17 cellular contexts compared by ENCODE assay signal in genomic region chr2:222884114-222884764, GRCh38. TPM values are rescaled to one million over a fixed set of nuclear protein-coding genes. Genes with fewer than 3 reads are reported as not detected.
DNase-seq lines count a peak whose midpoint lies in the region; ATAC-seq, FAIRE-seq and TF ChIP-seq lines count a peak whose summit lies in the region.
"Had no signal": no experiment of that assay in that cellular context is flagged by ENCODE, and none has a peak within 500 bp of the region (broad histone marks: within the 10 kb centered on the region; RNA-seq: fewer than 3 reads in every experiment).

No MANE protein-coding gene starts in this region.

- no peak overlapping the region for H2BK15ac ChIP-seq in H1 (ENCODE audit: low read length)

- no peak overlapping the region for H2BK5ac ChIP-seq in H1 (ENCODE audit: low read depth, low read length)

- H3K4me3 ChIP-seq in H1 (ENCODE audit: extremely low read depth in 1 of 4, insufficient read depth in 2 of 4, low read depth in 3 of 4, low read length in 4 of 4) (no peak overlapping the region), right lobe of liver (no peak overlapping the region), stomach (no peak overlapping the region), dorsolateral prefrontal cortex (no peak overlapping the region), neural progenitor cell (no peak overlapping the region)
- H3K4me3 ChIP-seq: suprapubic skin had no signal

- H3K23me2 ChIP-seq in H1 (ENCODE audit: low read depth, low read length): no peaks in the 10 kb centered on the region

- H3K4ac ChIP-seq in H1 (replicated peaks; ENCODE audit: insufficient read length, low read depth, low read length): no peak overlapping the region

- H3F3A ChIP-seq in neural progenitor cell (ENCODE audit: low read depth): no peaks in the 10 kb centered on the region

- TF ChIP-seq RAD21 in H1 (IDR thresholded peaks at IDR 0.05 in 1 of 2, conservative IDR thresholded peaks at IDR 0.05 in 1 of 2; ENCODE audit: low read depth in 2 of 2, low read length in 2 of 2): no peak

- TF ChIP-seq CTCF in H1 (IDR thresholded peaks at IDR 0.05; ENCODE audit: control extremely low read depth in 1 of 3, insufficient read depth in 1 of 3, low read depth in 1 of 3, low read length in 3 of 3) (no peak), right lobe of liver (IDR thresholded peaks at IDR 0.05) (no peak), stomach (IDR thresholded peaks at IDR 0.05) (no peak), dorsolateral prefrontal cortex (IDR thresholded peaks at IDR 0.05 in 54 of 56, conservative IDR thresholded peaks at IDR 0.05 in 2 of 56; ENCODE audit: low read depth in 1 of 56, partially characterized antibody in 56 of 56) (no peak), neural progenitor cell (IDR thresholded peaks at IDR 0.05) (no peak)

- WGBS in H1 (ENCODE audit: extremely low coverage in 1 of 2, insufficient coverage in 1 of 2, insufficient read length in 1 of 2, insufficient replicate concordance in 2 of 2, low coverage in 1 of 2, low lambda C conversion rate in 2 of 2, missing lambda C conversion rate in 1 of 2), 2 experiments: 88% methylated on average over 2 of the region's 2 CpGs; no CpG with 5 or more reads in 1 of the 2 experiments
- 42% methylated on average over 2 of the region's 2 CpGs for WGBS in right lobe of liver (ENCODE audit: insufficient coverage, low coverage, low lambda C conversion rate, missing lambda C conversion rate)
- 22 to 41% (median 29%) methylated on average over 2 of the region's 2 CpGs for WGBS in stomach, 5 donors

- peaks cover 4 to 98% of the 10 kb centered on the region in 2 experiments; a peak in 3 of 4 replicates for H3K79me2 ChIP-seq in H1 (ENCODE audit: control insufficient read depth in 1 of 2, insufficient read depth in 2 of 2, low read length in 2 of 2)
- H3K79me2 ChIP-seq in neural progenitor cell (ENCODE audit: low read depth): peaks cover 100% of the 10 kb centered on the region

- no peak overlapping the region for H2BK20ac ChIP-seq in H1 (ENCODE audit: low read length)

- H3K4me2 ChIP-seq in H1 (ENCODE audit: insufficient read depth in 1 of 2, low read depth in 2 of 2, low read length in 2 of 2) (no peak overlapping the region), neural progenitor cell (no peak overlapping the region)
- H3K4me2 ChIP-seq: KMS-11 had no signal

- H3K27ac ChIP-seq in H1 (ENCODE audit: low read depth, low read length): no peak overlapping the region
- H3K27ac ChIP-seq in right lobe of liver: no peak overlapping the region
- peak overlapping the region in 4 of 5 donors; percentile 3 to 58 (median 38) for H3K27ac ChIP-seq in stomach
- H3K27ac ChIP-seq in dorsolateral prefrontal cortex: peak overlapping the region in 2 of 59 donors; percentile 3 to 23
- no peak overlapping the region for H3K27ac ChIP-seq in neural progenitor cell
- H3K27ac ChIP-seq: KMS-11, suprapubic skin had no signal

- CTCF ChIA-PET in H1 (lab: Charles Lee; ENCODE audit: partially characterized antibody): interaction anchor here (3.8 kb wide), 1 partner anchor 19 kb away, joined by 12 read pairs; no protein-coding TSS in a partner anchor

- H3K4me1 ChIP-seq in H1 (replicated peaks in 1 of 4; ENCODE audit: control insufficient read depth in 3 of 4, insufficient read depth in 4 of 4, low read length in 3 of 4) (peaks cover 0 to 4% (median 0%) of the 10 kb centered on the region in 4 experiments; a peak in 1 of 7 replicates), right lobe of liver (peaks cover 0 to 23% (median 9%) of the 10 kb centered on the region in 4 donors), stomach (peaks cover 41 to 84% (median 58%) of the 10 kb centered on the region in 4 donors), neural progenitor cell (peaks cover 5% of the 10 kb centered on the region)

- H3K9me3 ChIP-seq in H1 (ENCODE audit: insufficient read depth in 2 of 2, low read depth in 1 of 2, low read length in 1 of 2) (peaks cover 0 to 8% of the 10 kb centered on the region in 2 experiments; a peak in 2 of 4 replicates), right lobe of liver (no peaks in the 10 kb centered on the region), stomach (no peaks in the 10 kb centered on the region), neural progenitor cell (ENCODE audit: low read depth) (no peaks in the 10 kb centered on the region)
- H3K9me3 ChIP-seq: suprapubic skin had no signal

- ATAC-seq in right lobe of liver: peak in 3 of 4 donors; percentile 27 to 47 (median 38)
- ATAC-seq in GM21717 (IDR thresholded peaks at IDR 0.05; ENCODE audit: unreplicated experiment): no peak
- ATAC-seq: CD8-positive, alpha-beta T cell; effector memory CD8-positive, alpha-beta T cell had no signal

- H4K91ac ChIP-seq in H1 (replicated peaks; ENCODE audit: insufficient read length, low read length): no peak overlapping the region

- no peak overlapping the region for H3K14ac ChIP-seq in H1 (ENCODE audit: insufficient read length)

- intact Hi-C loops in right lobe of liver (cut with DNase I): no loop called here
- intact Hi-C loops in stomach (cut with DNase I; ENCODE audit: low total_unique reads): no loop called here
- intact Hi-C loops in dorsolateral prefrontal cortex (cut with DNase I): no loop called here

- H3K23ac ChIP-seq in H1 (ENCODE audit: insufficient read length): no peak overlapping the region

- H3K4me3 Mint-ChIP-seq in neural progenitor cell: no peak overlapping the region
- H3K4me3 Mint-ChIP-seq: CD8-positive, alpha-beta T cell; effector memory CD8-positive, alpha-beta T cell had no signal

- H4K8ac ChIP-seq in H1 (ENCODE audit: extremely low read depth, insufficient read depth, low read length): no peak overlapping the region

- H2AFZ ChIP-seq in H1 (ENCODE audit: low read length): no peak overlapping the region
- no peak overlapping the region for H2AFZ ChIP-seq in neural progenitor cell (replicated peaks)

- H3K36me3 ChIP-seq in H1 (ENCODE audit: control insufficient read depth in 2 of 4, insufficient read depth in 4 of 4, low read length in 3 of 4): peaks cover 0 to 6% (median 0%) of the 10 kb centered on the region in 4 experiments; a peak in 1 of 8 replicates
- no peaks in the 10 kb centered on the region for H3K36me3 ChIP-seq in right lobe of liver
- peaks cover 0 to 6% (median 0%) of the 10 kb centered on the region in 4 donors for H3K36me3 ChIP-seq in stomach
- H3K36me3 ChIP-seq in neural progenitor cell: peaks cover 3% of the 10 kb centered on the region
- H3K36me3 ChIP-seq: suprapubic skin had no signal

- no peak overlapping the region for H3K18ac ChIP-seq in H1 (ENCODE audit: extremely low read depth, low read length)

- DNase-seq in NCI-H82 (lab: John Stamatoyannopoulos, UW): peak; percentile 69
- DNase-seq in H1 (ENCODE audit: low read depth in 1 of 2, low spot score in 2 of 2): no peak
- DNase-seq in right lobe of liver: no peak
- no peak for DNase-seq in stomach
- no peak for DNase-seq in dorsolateral prefrontal cortex
- DNase-seq in stimulated activated CD4-positive, alpha-beta T cell treated with anti-CD3 and anti-CD28 coated beads, Interleukin-15, amount 100 ng/mL, for 24 hours: no peak
- DNase-seq in neural progenitor cell (ENCODE audit: low spot score): no peak
- DNase-seq: activated CD4-positive, CD25-positive, alpha-beta regulatory T cell; anterior cingulate cortex; CD8-positive, alpha-beta T cell; effector memory CD8-positive, alpha-beta T cell; mesendoderm; NCI-H1930; NK-92 treated with Interleukin-12 subunit alpha and Interleukin-12 subunit beta, amount 100 ng/mL, for 24 hours had no signal

- H3K79me1 ChIP-seq in H1 (ENCODE audit: low read depth, low read length): peaks cover 5% of the 10 kb centered on the region

- no peak overlapping the region for H3K27ac Mint-ChIP-seq in neural progenitor cell
- H3K27ac Mint-ChIP-seq: CD8-positive, alpha-beta T cell; effector memory CD8-positive, alpha-beta T cell had no signal

- TF ChIP-seq POLR2A in H1 (IDR thresholded peaks at IDR 0.05; ENCODE audit: control extremely low read depth in 1 of 2, low read depth in 2 of 2, low read length in 2 of 2) (no peak), right lobe of liver (IDR thresholded peaks at IDR 0.05) (no peak), stomach (IDR thresholded peaks at IDR 0.05) (no peak)

- H3K4me1 Mint-ChIP-seq in neural progenitor cell: peaks cover 9% of the 10 kb centered on the region

- H3K27me3 ChIP-seq in H1 (replicated peaks in 1 of 4; ENCODE audit: control insufficient read depth in 3 of 4, extremely low read depth in 1 of 4, insufficient read depth in 3 of 4, low read length in 3 of 4) (no peaks in the 10 kb centered on the region), right lobe of liver (no peaks in the 10 kb centered on the region), stomach (no peaks in the 10 kb centered on the region), dorsolateral prefrontal cortex (no peaks in the 10 kb centered on the region), neural progenitor cell (no peaks in the 10 kb centered on the region)
- H3K27me3 ChIP-seq: suprapubic skin had no signal

- no peak overlapping the region for H2BK120ac ChIP-seq in H1 (replicated peaks; ENCODE audit: low read depth, low read length)

- H4K20me1 ChIP-seq in H1 (replicated peaks in 1 of 2; ENCODE audit: control insufficient read depth in 1 of 2, insufficient read depth in 2 of 2, low read length in 2 of 2) (peaks cover 0 to 15% of the 10 kb centered on the region in 2 experiments), neural progenitor cell (ENCODE audit: low read depth) (peaks cover 47% of the 10 kb centered on the region)

- H3K9ac ChIP-seq in H1 (replicated peaks in 1 of 4; ENCODE audit: extremely low read depth in 1 of 4, low read depth in 3 of 4, low read length in 3 of 4) (no peak overlapping the region), neural progenitor cell (no peak overlapping the region)
- H3K9ac ChIP-seq: KMS-11 had no signal

- POLR2A ChIA-PET in H1 (lab: Charles Lee; ENCODE audit: partially characterized antibody): interaction anchor here (1.5 kb wide), 1 partner anchor 23 kb away, joined by 4 read pairs; no protein-coding TSS in a partner anchor

- H2AK5ac ChIP-seq in H1 (ENCODE audit: low read depth, low read length): no peak overlapping the region

- no peak overlapping the region for H4K5ac ChIP-seq in H1 (ENCODE audit: insufficient read length, low read depth, low read length)

- peaks cover 2% of the 10 kb centered on the region for H3K27me3 Mint-ChIP-seq in neural progenitor cell (ENCODE audit: insufficient read depth, low read depth)
- H3K27me3 Mint-ChIP-seq: effector memory CD8-positive, alpha-beta T cell had no signal

- peaks cover 15% of the 10 kb centered on the region for H3K9me3 Mint-ChIP-seq in neural progenitor cell
- H3K9me3 Mint-ChIP-seq: CD8-positive, alpha-beta T cell; effector memory CD8-positive, alpha-beta T cell had no signal

- H2BK12ac ChIP-seq in H1 (ENCODE audit: low read depth, low read length): no peak overlapping the region

- FAIRE-seq in H1 (lab: Jason Lieb, UNC): no peak

- no peak for TF ChIP-seq EP300 in H1 (IDR thresholded peaks at IDR 0.05; ENCODE audit: borderline replicate concordance in 1 of 2, low read depth in 2 of 2, low read length in 2 of 2)
- no peak for TF ChIP-seq EP300 in stomach (IDR thresholded peaks at IDR 0.05)

- peaks cover 37% of the 10 kb centered on the region for H3K36me3 Mint-ChIP-seq in neural progenitor cell

- H3K56ac ChIP-seq in H1 (replicated peaks; ENCODE audit: insufficient read length, low read depth, low read length): no peak overlapping the region

RNA-seq across cellular contexts. Expression of gene ACSL3, which starts 23.4 kb away (rescaled TPM):
- 94.0 and 98.1 TPM in 2 replicates for total RNA-seq in H1 (2021; fragmentation: NEBNext Ultra II Directional; extraction: Animal tissue kit (Norgen Biotek cat#: 25700))
- polyA plus RNA-seq in H1 (2011; rRNA removed) (37.5 and 53.3 TPM in 2 replicates), stomach (10 to 100 TPM; 10.5 to 18.7 (median 17.7) TPM)
- polyA plus RNA-seq in H1 (2011; cell fraction: cytosol; rRNA removed): 41.9 TPM
- 45.3 TPM for polyA plus RNA-seq in H1 (2011; cell fraction: nucleus; rRNA removed)
- 39.7 to 94.3 TPM (median 50.2 TPM) in 4 replicates for polyA plus RNA-seq in H1 (2012, experiment 1 of 2)
- 3.1 TPM for polyA plus RNA-seq in H1 (2012, experiment 2 of 2)
- polyA plus RNA-seq in H1 (2013, experiment 1 of 2): 108 TPM
- polyA plus RNA-seq in H1 (2013, experiment 2 of 2): 128 TPM
- polyA minus RNA-seq in H1 (2011; rRNA and poly(A)+ RNA removed): 147 and 157 TPM in 2 replicates
- 63.3 TPM for polyA minus RNA-seq in H1 (2011; cell fraction: cytosol; rRNA and poly(A)+ RNA removed)
- 110 TPM for polyA minus RNA-seq in H1 (2011; cell fraction: nucleus; rRNA and poly(A)+ RNA removed)
- total RNA-seq in right lobe of liver (10 to 100 TPM; 31.1 to 73.0 (median 49.9) TPM), stomach (100 to 1,000 TPM in 2 of 5 donors, 10 to 100 TPM in 3; 13.4 to 234 (median 92.4) TPM), dorsolateral prefrontal cortex (100 to 1,000 TPM in 118 of 120 experiments, 10 to 100 TPM in 2; 87.5 to 207 (median 154) TPM), neural progenitor cell (ENCODE audit: low replicate concordance) (80.6 and 106 TPM in 2 replicates)

Comparison
In these comparisons a context has a peak if more than half of its experiments do, and no peak if none do; other contexts are left out.
1. H3K27ac ChIP-seq: peak in stomach (4 of 5); none in H1 (single experiment), right lobe of liver (0 of 3) and neural progenitor cell (single experiment).